Comparison of ENCODE assay signal across 1 cellular context in genomic region chr17:28405632-28406477, GRCh38.
TF ChIP-seq lines count a peak whose summit lies in the region.

Gene SLC46A1 (minus strand): TSS chr17:28406212. CDS start chr17:28406114, 98 bp downstream.

TF ChIP-seq in K562, 482 proteins besides CTCF, POLR2A, EP300 and RAD21 (continued from another document and continues in another):
- TF ChIP-seq FOXP4 (CRISPR knock-in tag; IDR thresholded peaks at IDR 0.05; ENCODE audit: borderline replicate concordance) (no peak), ZKSCAN8 (CRISPR knock-in tag; IDR thresholded peaks at IDR 0.05) (no peak), DNMT1 (IDR thresholded peaks at IDR 0.05) (no peak), JUND (IDR thresholded peaks at IDR 0.05; ENCODE audit: borderline replicate concordance, low read depth, low read length) (no peak), JUND (tag; IDR thresholded peaks at IDR 0.05; ENCODE audit: borderline replicate concordance, low read depth, low read length) (no peak), EZH2 (IDR thresholded peaks at IDR 0.05; ENCODE audit: borderline replicate concordance, low read depth, low read length) (no peak), SRF (CRISPR knock-in tag; IDR thresholded peaks at IDR 0.05) (0 out of 4 replicates have a peak, but pooled peaks of 1 of the 2 experiments have one; percentile 5), CHD7 (IDR thresholded peaks at IDR 0.05; ENCODE audit: low read depth, low read length) (no peak), CBFA2T3 (IDR thresholded peaks at IDR 0.05) (no peak), KAT8 (IDR thresholded peaks at IDR 0.05; ENCODE audit: low read depth) (no peak), HOXB6 (CRISPR knock-in tag; IDR thresholded peaks at IDR 0.05; ENCODE audit: borderline replicate concordance) (no peak), ZNF764 (CRISPR knock-in tag; IDR thresholded peaks at IDR 0.05; ENCODE audit: low read depth) (no peak), MCM3 (IDR thresholded peaks at IDR 0.05) (no peak), HIVEP1 (CRISPR knock-in tag; IDR thresholded peaks at IDR 0.05) (no peak), SMAD3 (CRISPR knock-in tag; conservative IDR thresholded peaks at IDR 0.05) (no peak), GTF2E2 (tag; IDR thresholded peaks at IDR 0.05) (no peak), FOXP1 (CRISPR knock-in tag; IDR thresholded peaks at IDR 0.05) (no peak), ADNP (tag; IDR thresholded peaks at IDR 0.05) (no peak), STAT6 (CRISPR knock-in tag; IDR thresholded peaks at IDR 0.05) (no peak), MYBL2 (IDR thresholded peaks at IDR 0.05; ENCODE audit: low read depth) (no peak), MYBL2 (CRISPR knock-in tag; IDR thresholded peaks at IDR 0.05; ENCODE audit: borderline replicate concordance) (no peak), PRDM10 (IDR thresholded peaks at IDR 0.05; ENCODE audit: partially characterized antibody) (peak; percentile 66), SP1 (CRISPR knock-in tag; IDR thresholded peaks at IDR 0.05) (no peak), RFX5 (IDR thresholded peaks at IDR 0.05; ENCODE audit: low read depth, low read length) (no peak), MTA3 (IDR thresholded peaks at IDR 0.05; ENCODE audit: borderline replicate concordance) (peak; percentile 22; the same call in 1 of the 2 replicates), TCF7 (IDR thresholded peaks at IDR 0.05; ENCODE audit: borderline replicate concordance) (no peak), ZNF23 (CRISPR knock-in tag; IDR thresholded peaks at IDR 0.05) (no peak), XRCC5 (IDR thresholded peaks at IDR 0.05; ENCODE audit: low read depth, low read length) (no peak), SP2 (IDR thresholded peaks at IDR 0.05; ENCODE audit: extremely low read depth, low read depth, low read length, poor library complexity, severe bottlenecking) (no peak), PKNOX1 (IDR thresholded peaks at IDR 0.05) (no peak), ZNF695 (CRISPR knock-in tag; IDR thresholded peaks at IDR 0.05) (no peak), SAFB (IDR thresholded peaks at IDR 0.05; ENCODE audit: borderline replicate concordance, low read depth, low read length) (peak; percentile 60), TSHZ1 (CRISPR knock-in tag; IDR thresholded peaks at IDR 0.05) (no peak)
